Comparison of ENCODE assay signal across 19 cellular contexts in the genomic region with DNA sequence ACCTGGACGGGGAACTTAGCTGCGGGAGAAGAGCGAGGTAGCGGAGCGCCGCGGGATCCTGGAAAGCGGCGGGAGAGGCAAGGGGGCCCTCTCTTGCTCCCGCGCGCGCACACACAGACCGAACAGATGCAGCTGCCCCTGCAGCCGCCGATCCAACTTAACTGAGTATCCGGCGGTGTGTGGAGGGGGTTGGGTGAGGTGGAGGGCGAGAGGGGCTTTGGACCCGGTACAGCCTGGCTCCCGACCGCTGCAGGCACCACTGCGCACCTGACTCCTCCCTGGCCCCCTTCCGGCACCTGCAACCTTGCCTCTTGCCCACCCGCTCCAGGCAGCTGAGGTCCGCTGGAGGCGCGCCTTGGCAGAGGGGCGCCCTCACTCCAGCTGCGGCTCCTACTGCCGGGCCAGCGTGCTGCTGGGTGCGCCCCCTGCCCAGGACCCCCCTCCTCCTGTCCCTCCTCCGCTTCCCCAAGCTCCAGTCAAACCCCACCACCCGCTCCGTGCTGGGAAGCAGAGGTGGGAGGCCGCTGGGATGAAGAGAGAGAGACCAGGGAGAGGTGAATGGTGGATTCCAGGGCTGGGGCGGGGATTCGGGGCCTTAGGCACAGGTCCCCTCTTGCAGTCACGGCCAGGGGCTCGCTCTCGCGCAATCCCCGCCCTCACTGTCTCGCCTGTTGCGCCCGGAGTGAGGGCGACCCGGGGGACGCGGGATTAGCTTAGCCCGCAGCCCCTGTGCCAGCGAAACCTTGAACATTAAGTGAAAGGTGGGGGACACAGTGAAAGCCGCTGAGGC.
A peak's percentile ranks its signal among the peaks of the same experiment; 100 is the strongest.
DNase-seq lines count a peak whose midpoint lies in the region; TF ChIP-seq lines count a peak whose summit lies in the region.
"Had no signal": no experiment of that assay in that cellular context is flagged by ENCODE, and none has a peak within 500 bp of the region (broad histone marks: within the 10 kb centered on the region; RNA-seq: fewer than 3 reads in every experiment).

No MANE protein-coding gene starts in this region.

- peaks cover 4% of the 10 kb centered on the region; the same call in 1 of the 2 replicates for H3K4me1 ChIP-seq in ES-I3 (ENCODE audit: insufficient read depth, low read length)
- peaks cover 27% of the 10 kb centered on the region for H3K4me1 ChIP-seq in neuron (ENCODE audit: insufficient read depth, low read length)

- H3K9me3 ChIP-seq in ES-I3 (ENCODE audit: control insufficient read depth, insufficient read depth, low read length) (peaks cover 11% of the 10 kb centered on the region; the same call in 1 of the 2 replicates), neuron (ENCODE audit: low read length) (peaks cover 9% of the 10 kb centered on the region)
- H3K9me3 ChIP-seq: MG63, suprapubic skin had no signal

- no peak overlapping the region for H3K27ac ChIP-seq in coronary artery
- H3K27ac ChIP-seq: sigmoid colon, suprapubic skin had no signal

- peaks cover 75% of the 10 kb centered on the region for H3K27me3 Mint-ChIP-seq in activated T-cell treated with anti-CD3 and anti-CD28 coated beads, Interleukin-2, amount 50 U/mL, for 24 hours

- peaks cover 8% of the 10 kb centered on the region for H3K4me1 Mint-ChIP-seq in activated T-cell treated with anti-CD3 and anti-CD28 coated beads, Interleukin-2, amount 50 U/mL, for 24 hours (ENCODE audit: low read depth)

- no peak for TF ChIP-seq CTCF in coronary artery (IDR thresholded peaks at IDR 0.05)

- H2AFZ ChIP-seq in neuron (ENCODE audit: low read depth, low read length) = no peak overlapping the region

- H3K27me3 ChIP-seq in neuron (ENCODE audit: insufficient read depth, low read length) = peaks cover 78% of the 10 kb centered on the region

- peaks cover 3% of the 10 kb centered on the region for H3K36me3 Mint-ChIP-seq in activated T-cell treated with anti-CD3 and anti-CD28 coated beads, Interleukin-2, amount 50 U/mL, for 24 hours (ENCODE audit: low read depth)

- H3K4me3 Mint-ChIP-seq in activated T-cell treated with anti-CD3 and anti-CD28 coated beads, Interleukin-2, amount 50 U/mL, for 24 hours = no peak overlapping the region
- H3K4me3 Mint-ChIP-seq: HFFc6 had no signal

- H3K36me3 ChIP-seq in ES-I3 (ENCODE audit: insufficient read depth, low read length) = no peaks in the 10 kb centered on the region
- H3K36me3 ChIP-seq in neuron (ENCODE audit: insufficient read depth, low read length) = no peaks in the 10 kb centered on the region
- H3K36me3 ChIP-seq: MG63, suprapubic skin had no signal

- peak overlapping the region; percentile 58; the same call in 1 of the 2 replicates for H3K9ac ChIP-seq in ES-I3 (ENCODE audit: low read depth, low read length)

- H3K4me3 ChIP-seq in iPS-11a (ENCODE audit: low read depth, low read length) (peak overlapping the region; percentile 35), neuron (ENCODE audit: low read length) (peak overlapping the region; percentile 36), coronary artery (no peak overlapping the region)
- H3K4me3 ChIP-seq: MG63 had no signal

- H3K9me3 Mint-ChIP-seq in activated T-cell treated with anti-CD3 and anti-CD28 coated beads, Interleukin-2, amount 50 U/mL, for 24 hours = peaks cover 3% of the 10 kb centered on the region

- DNase-seq in NCI-H345 (lab: John Stamatoyannopoulos, UW) = peak; percentile 41
- no peak for DNase-seq in coronary artery (ENCODE audit: low spot score)
- no peak for DNase-seq in activated T-cell treated with anti-CD3 and anti-CD28 coated beads, Interleukin-2, amount 50 U/mL, for 24 hours
- no peak for DNase-seq in germinal center (ENCODE audit: low spot score)
- no peak for DNase-seq in activated T-cell treated with anti-CD3 and anti-CD28 coated beads for 4 hours
- DNase-seq: activated CD4-positive, CD25-positive, alpha-beta regulatory T cell; activated effector memory CD4-positive, alpha-beta T cell treated with anti-CD3 and anti-CD28 coated beads, Interleukin-2, amount 50 U/mL, for 16 hours; amniotic stem cell; Calu3; HFFc6; MG63; nucleus accumbens; SHP77 treated with DMSO at 0.1 percent for 48 hours; sigmoid colon; stimulated activated CD4-positive, alpha-beta T cell treated with anti-CD3 and anti-CD28 coated beads, Interleukin-2, amount 100 ng/mL, for 48 hours had no signal

- no peak overlapping the region for H3K27ac Mint-ChIP-seq in activated T-cell treated with anti-CD3 and anti-CD28 coated beads, Interleukin-2, amount 50 U/mL, for 24 hours
- H3K27ac Mint-ChIP-seq: HFFc6 had no signal
